In genomic region chr11:36186340-36186739, GRCh38 we compare ENCODE assay signal across 12 cellular contexts.
DNase-seq lines count a peak whose midpoint lies in the region; ATAC-seq and TF ChIP-seq lines count a peak whose summit lies in the region.
"Had no signal": no experiment of that assay in that cellular context is flagged by ENCODE, and none has a peak within 500 bp of the region (broad histone marks: within the 10 kb centered on the region; RNA-seq: fewer than 3 reads in every experiment).

No MANE protein-coding gene starts in this region.

- no peaks in the 10 kb centered on the region for H3K9me3 ChIP-seq in MG63
- no peaks in the 10 kb centered on the region for H3K9me3 ChIP-seq in adipocyte (ENCODE audit: control insufficient read depth, low read length)
- H3K9me3 ChIP-seq in right cardiac atrium (ENCODE audit: control insufficient read depth, low read length): no peaks in the 10 kb centered on the region
- no peaks in the 10 kb centered on the region for H3K9me3 ChIP-seq in left lung
- H3K9me3 ChIP-seq: uterus had no signal

- no peak overlapping the region for H3K9ac ChIP-seq in adipocyte (ENCODE audit: low read length)

- peak; percentile 78 for DNase-seq in AG09319 (ENCODE audit: extremely low read depth, low read depth)
- peak; percentile 40 for DNase-seq in MG63
- peak; percentile 85 for DNase-seq in adipocyte (ENCODE audit: low read depth)
- DNase-seq in right cardiac atrium: no peak
- DNase-seq in left lung: no peak
- no peak for DNase-seq in anterior cingulate cortex (lab: John Stamatoyannopoulos, UW)
- no peak for DNase-seq in SKM-1 (lab: John Stamatoyannopoulos, UW; ENCODE audit: unreplicated experiment)
- DNase-seq: activated T-cell treated with anti-CD3 and anti-CD28 coated beads, Interleukin-2, amount 50 U/mL, for 72 hours; OCI-M1; uterus had no signal

- H3K4me3 ChIP-seq in MG63 (no peak overlapping the region), adipocyte (ENCODE audit: low read length) (peak overlapping the region; percentile 15), right cardiac atrium (ENCODE audit: low read length) (no peak overlapping the region), left lung (no peak overlapping the region)
- H3K4me3 ChIP-seq: K562, uterus had no signal

- intact Hi-C loops in right cardiac atrium (cut with DNase I): no loop called here
- intact Hi-C loops in left lung (cut with DNase I): no loop called here

- H3K27me3 ChIP-seq in MG63 (no peaks in the 10 kb centered on the region), adipocyte (replicated peaks; ENCODE audit: control insufficient read depth, insufficient read depth, low read length) (no peaks in the 10 kb centered on the region), right cardiac atrium (ENCODE audit: control insufficient read depth, insufficient read depth) (no peaks in the 10 kb centered on the region), left lung (no peaks in the 10 kb centered on the region)
- H3K27me3 ChIP-seq: uterus had no signal

- 75% methylated on average over 4 of the region's 4 CpGs for WGBS in right cardiac atrium

- TF ChIP-seq CTCF in AG09319 (IDR thresholded peaks at IDR 0.05; ENCODE audit: low read depth, low read length): no peak
- no peak for TF ChIP-seq CTCF in left lung (IDR thresholded peaks at IDR 0.05)

- H3K4me1 ChIP-seq in adipocyte (ENCODE audit: control insufficient read depth, insufficient read depth, low read length) (peaks cover 16% of the 10 kb centered on the region), right cardiac atrium (ENCODE audit: control insufficient read depth, insufficient read depth, low read length) (no peaks in the 10 kb centered on the region), left lung (no peaks in the 10 kb centered on the region)
- H3K4me1 ChIP-seq: uterus had no signal

- no peak overlapping the region for H3K27ac ChIP-seq in right cardiac atrium (ENCODE audit: low read length)
- H3K27ac ChIP-seq in left lung: no peak overlapping the region
- H3K27ac ChIP-seq: uterus had no signal

- peak; percentile 57 to 72 for ATAC-seq in right cardiac atrium
- ATAC-seq in left lung: no peak
- no peak for ATAC-seq in GM19351 (IDR thresholded peaks at IDR 0.05; ENCODE audit: unreplicated experiment)
- ATAC-seq: activated T-cell treated with anti-CD3 and anti-CD28 coated beads, Interleukin-2, amount 50 U/mL, for 72 hours; K562 had no signal

- peaks cover 4% of the 10 kb centered on the region; the same call in 1 of the 2 replicates for H3K36me3 ChIP-seq in MG63
- H3K36me3 ChIP-seq in adipocyte (ENCODE audit: control insufficient read depth, insufficient read depth, low read length, severe bottlenecking): no peaks in the 10 kb centered on the region
- no peaks in the 10 kb centered on the region for H3K36me3 ChIP-seq in left lung
- H3K36me3 ChIP-seq: uterus had no signal

Comparison
In these comparisons a context has a peak if more than half of its experiments do, and no peak if none do; other contexts are left out.
1. DNase-seq: peak in AG09319 (single experiment), MG63 (single experiment) and adipocyte (single experiment); none in right cardiac atrium (0 of 3), left lung (0 of 2), anterior cingulate cortex (0 of 58) and SKM-1 (single experiment).
2. ATAC-seq: peak in right cardiac atrium (2 of 2); none in left lung (single experiment) and GM19351 (single experiment).